ENCODE assay signal across 23 cellular contexts in genomic region chr12:107900588-107900987, GRCh38.
"Had no signal": no experiment of that assay in that cellular context is flagged by ENCODE, and none has a peak within 500 bp of the region (broad histone marks: within the 10 kb centered on the region; RNA-seq: fewer than 3 reads in every experiment).

No MANE protein-coding gene starts in this region.

- H3K4me2 ChIP-seq: KMS-11, SK-N-SH had no signal

- DNase-seq: IMR-90, Kasumi-1, MM.1S, NCI-H1092 treated with DMSO at 0.1 percent for 48 hours, NCI-H1436, NCI-H187, NCI-H2029, NCI-H2081 treated with DMSO at 0.1 percent for 48 hours, NCI-H2171, NCI-H226, NCI-H446, NCI-H510A, NCI-H524 treated with DMSO at 0.1 percent for 48 hours, NCI-H774, Right ventricle myocardium superior, RPMI8226, SIG-M5, SK-N-SH, SW 1271, T-cell had no signal

- H3K9me3 ChIP-seq: SK-N-SH had no signal

- FAIRE-seq: RCC 7860 had no signal

- H3K9ac ChIP-seq: KMS-11, SK-N-SH had no signal

- ATAC-seq: T-cell had no signal

- H3K4me3 ChIP-seq: SJSA1 had no signal

- H3K36me3 ChIP-seq: SJSA1 had no signal

- H3K27ac ChIP-seq: KMS-11, SJSA1 had no signal
